In the genomic region with DNA sequence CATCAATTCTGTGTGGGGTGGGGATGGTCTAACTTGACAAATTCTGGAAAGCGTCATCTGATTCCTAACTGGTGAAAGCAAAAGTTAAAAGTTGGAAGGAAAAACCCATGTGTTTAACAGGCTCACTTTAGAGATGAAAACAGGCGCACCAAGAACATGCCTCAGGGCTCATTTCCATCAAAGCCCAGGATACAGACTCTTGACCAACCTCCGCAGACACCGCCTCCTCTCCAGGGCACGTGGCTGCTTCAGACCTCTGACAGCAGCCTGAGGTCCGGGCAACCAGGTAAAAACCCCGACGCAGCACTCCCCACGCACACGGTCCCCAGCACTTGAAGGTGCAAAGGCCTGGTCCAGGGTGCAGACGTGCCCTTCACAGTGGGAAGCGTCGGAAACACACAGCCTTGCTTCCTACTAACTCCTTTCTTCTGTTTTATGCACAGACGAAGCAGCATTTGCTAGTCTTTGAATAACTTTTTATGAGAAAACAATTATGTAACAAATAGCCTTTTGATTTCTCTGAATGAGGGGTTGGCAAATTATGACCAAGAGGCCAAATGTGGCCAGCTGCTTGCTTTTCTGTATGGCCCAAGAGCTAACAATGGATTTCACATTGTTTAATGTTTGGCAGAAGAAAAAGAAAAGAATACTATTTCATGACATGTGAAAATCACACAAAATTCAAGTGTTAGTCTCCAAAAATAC, we compare ENCODE assay signal across 17 cellular contexts. TPM values are rescaled to one million over a fixed set of nuclear protein-coding genes. Genes with fewer than 3 reads are reported as not detected.
DNase-seq lines count a peak whose midpoint lies in the region; TF ChIP-seq lines count a peak whose summit lies in the region.
"Had no signal": no experiment of that assay in that cellular context is flagged by ENCODE, and none has a peak within 500 bp of the region (broad histone marks: within the 10 kb centered on the region; RNA-seq: fewer than 3 reads in every experiment).

No MANE protein-coding gene starts in this region.

- no peak overlapping the region for H2AFZ ChIP-seq in H9 (ENCODE audit: low read length)
- no peak overlapping the region for H2AFZ ChIP-seq in osteoblast (ENCODE audit: low read length)
- H2AFZ ChIP-seq in MM.1S (ENCODE audit: low read length) = no peak overlapping the region

- no peaks in the 10 kb centered on the region for H3K23me2 ChIP-seq in H9 (ENCODE audit: insufficient read length, low read depth, low read length, poor library complexity, severe bottlenecking)

- peaks cover 8 to 84% (median 53%) of the 10 kb centered on the region in 3 experiments; a peak in 6 of 7 replicates for H3K36me3 Mint-ChIP-seq in H9 (ENCODE audit: insufficient read depth in 1 of 3, low read depth in 3 of 3)

- H3K4me3 Mint-ChIP-seq in H9 = no peak overlapping the region
- H3K4me3 Mint-ChIP-seq: HFFc6 had no signal

- H3K79me2 ChIP-seq in H9 (ENCODE audit: insufficient read depth, low read length) (no peaks in the 10 kb centered on the region), osteoblast (ENCODE audit: insufficient read depth, low read length) (peaks cover 38% of the 10 kb centered on the region), MM.1S (ENCODE audit: low read length) (no peaks in the 10 kb centered on the region)

- no peaks in the 10 kb centered on the region for H3K9me3 Mint-ChIP-seq in H9
- H3K9me3 Mint-ChIP-seq: HFFc6 had no signal

- H2BK12ac ChIP-seq in H9 (ENCODE audit: insufficient read length, low read depth, low read length) = no peak overlapping the region

- H3K18ac ChIP-seq in H9 (ENCODE audit: insufficient read length, low read depth, low read length) = no peak overlapping the region

- H2AK5ac ChIP-seq in H9 (ENCODE audit: insufficient read length, low read length) = no peak overlapping the region

- no peak overlapping the region for H3K56ac ChIP-seq in H9 (ENCODE audit: insufficient read length, low read depth, low read length)

- no peak overlapping the region for H2BK120ac ChIP-seq in H9 (ENCODE audit: low read depth, low read length, poor library complexity, severe bottlenecking)

- H3F3A ChIP-seq in MM.1S (ENCODE audit: insufficient read depth, low read length) = no peaks in the 10 kb centered on the region

- H3K4me2 ChIP-seq in H9 (ENCODE audit: insufficient read depth, insufficient read length, low read length) (no peak overlapping the region), osteoblast (ENCODE audit: insufficient read depth, low read length) (no peak overlapping the region), MM.1S (ENCODE audit: low read depth, low read length) (no peak overlapping the region)

- no peak overlapping the region for H3K23ac ChIP-seq in H9 (ENCODE audit: insufficient read length, low read depth, low read length)

- H3K27ac Mint-ChIP-seq in H9 = peak overlapping the region in 2 of 3 experiments; percentile 28 to 69; a peak in 3 of 7 replicates
- H3K27ac Mint-ChIP-seq: HFFc6 had no signal

- H3K4me1 ChIP-seq in H9 (ENCODE audit: insufficient read depth, low read length) (no peaks in the 10 kb centered on the region), osteoblast (ENCODE audit: insufficient read depth, low read length) (no peaks in the 10 kb centered on the region), MM.1S (ENCODE audit: low read length) (no peaks in the 10 kb centered on the region)
- H3K4me1 ChIP-seq: Caco-2 had no signal

- H3K4me1 Mint-ChIP-seq in H9 = no peaks in the 10 kb centered on the region

- no peak overlapping the region for H3K14ac ChIP-seq in H9 (ENCODE audit: insufficient read depth, low read length)

- H2BK5ac ChIP-seq in H9 (ENCODE audit: insufficient read length, low read length) = no peak overlapping the region

- no peaks in the 10 kb centered on the region for H3K27me3 Mint-ChIP-seq in H9 (ENCODE audit: low read depth)

- H3K9me3 ChIP-seq in H9 (ENCODE audit: control insufficient read depth, low read depth, low read length) (no peaks in the 10 kb centered on the region), osteoblast (ENCODE audit: low read depth, low read length) (no peaks in the 10 kb centered on the region), MM.1S (replicated peaks; ENCODE audit: insufficient read depth, low read length) (no peaks in the 10 kb centered on the region)
- H3K9me3 ChIP-seq: Caco-2 had no signal

- no peak overlapping the region for H2BK15ac ChIP-seq in H9 (ENCODE audit: low read depth, low read length)

- H3K27ac ChIP-seq in H9 (ENCODE audit: insufficient read length, low read depth, low read length) (no peak overlapping the region), osteoblast (ENCODE audit: low read depth, low read length) (no peak overlapping the region), MM.1S (ENCODE audit: low read length) (no peak overlapping the region)

- peaks cover 55% of the 10 kb centered on the region for H3K36me3 ChIP-seq in osteoblast (ENCODE audit: insufficient read depth, low read length)
- H3K36me3 ChIP-seq in MM.1S (replicated peaks; ENCODE audit: insufficient read depth, low read length) = 0 out of 2 replicates have a peak, but pooled peaks cover 10% of the 10 kb centered on the region

- H3K79me1 ChIP-seq in H9 (ENCODE audit: insufficient read depth, low read depth, low read length, poor library complexity, severe bottlenecking) = peaks cover 6% of the 10 kb centered on the region

- DNase-seq in Ammon's horn (ENCODE audit: low spot score) (peak; percentile 4), H9 (no peak), inferior parietal cortex (ENCODE audit: extremely low spot score) (peak; percentile 38), osteoblast (ENCODE audit: insufficient read length, low spot score, missing footprints) (peak; percentile 32), MM.1S (no peak), mucosa of gallbladder (ENCODE audit: low spot score) (no peak), NCI-H2107 (lab: John Stamatoyannopoulos, UW) (no peak), SIG-M5 treated with dmso at 0.1 percent for 504 hours (lab: John Stamatoyannopoulos, UW; ENCODE audit: unreplicated experiment) (no peak)
- DNase-seq: Caco-2, HFFc6, IMR-90, Kasumi-1, NCI-H1105, NCI-H187, NCI-H345, NCI-H526 treated with DMSO at 0.1 percent for 48 hours, SHP77 had no signal

- no peak overlapping the region for H4K8ac ChIP-seq in H9 (replicated peaks; ENCODE audit: insufficient read length, low read depth, low read length)

- no peak overlapping the region for H3K9ac ChIP-seq in H9 (ENCODE audit: extremely low read depth, insufficient read length, low read length)
- no peak overlapping the region for H3K9ac ChIP-seq in MM.1S (ENCODE audit: low read length)

- WGBS in H9 (ENCODE audit: extremely low coverage, insufficient read length, low lambda C conversion rate) = no CpG with 5 or more reads among the region's 14 CpGs

- no peak overlapping the region for H4K91ac ChIP-seq in H9 (ENCODE audit: insufficient read length, low read depth, low read length)

- H2BK20ac ChIP-seq in H9 (ENCODE audit: low read depth, low read length, poor library complexity, severe bottlenecking) = no peak overlapping the region

- H4K20me1 ChIP-seq in H9 (ENCODE audit: control insufficient read depth, insufficient read depth, insufficient read length) (no peaks in the 10 kb centered on the region), osteoblast (ENCODE audit: insufficient read depth, low read length) (peaks cover 10% of the 10 kb centered on the region), MM.1S (ENCODE audit: insufficient read depth, low read length) (no peaks in the 10 kb centered on the region)

- H3K9me2 ChIP-seq in MM.1S (replicated peaks; ENCODE audit: insufficient read depth, low read length) = no peaks in the 10 kb centered on the region

- H4K5ac ChIP-seq in H9 (ENCODE audit: insufficient read length, low read depth, low read length) = no peak overlapping the region

- H3K4ac ChIP-seq in H9 (ENCODE audit: low read depth, low read length) = no peak overlapping the region

- H3K4me3 ChIP-seq in osteoblast (ENCODE audit: insufficient read depth, low read length) (no peak overlapping the region), MM.1S (ENCODE audit: low read length) (no peak overlapping the region)

- no peak overlapping the region for H3T11ph ChIP-seq in H9 (ENCODE audit: low read length)

- no peak for TF ChIP-seq CTCF in H9 (conservative IDR thresholded peaks at IDR 0.05)
- TF ChIP-seq CTCF in osteoblast (IDR thresholded peaks at IDR 0.05; ENCODE audit: extremely low read depth, low read depth, low read length) = no peak
- no peak for TF ChIP-seq CTCF in MM.1S (IDR thresholded peaks at IDR 0.05; ENCODE audit: low read length)

- H3K27me3 ChIP-seq in H9 (ENCODE audit: insufficient read depth, low read length) (no peaks in the 10 kb centered on the region), osteoblast (ENCODE audit: insufficient read depth, low read length) (no peaks in the 10 kb centered on the region), MM.1S (replicated peaks; ENCODE audit: insufficient read depth, low read length) (no peaks in the 10 kb centered on the region)

RNA-seq across cellular contexts. Expression of a gene that starts 44.2 kb away (rescaled TPM):
- total RNA-seq in H9 (2021) (211 and 242 TPM in 2 replicates), osteoblast (46.9 and 56.5 TPM in 2 replicates), mucosa of gallbladder (101 TPM)

Comparison
In these comparisons a context has a peak if more than half of its experiments do, and no peak if none do; other contexts are left out.
1. DNase-seq: peak in Ammon's horn (single experiment), inferior parietal cortex (single experiment) and osteoblast (single experiment); none in H9 (single experiment), MM.1S (single experiment), mucosa of gallbladder (single experiment), NCI-H2107 (single experiment) and SIG-M5 treated with dmso at 0.1 percent for 504 hours (single experiment).